In genomic region chr2:195656859-195657633, GRCh38 we compare ENCODE assay signal across 8 cellular contexts.
A peak's percentile ranks its signal among the peaks of the same experiment; 100 is the strongest.
DNase-seq lines count a peak whose midpoint lies in the region; ATAC-seq and TF ChIP-seq lines count a peak whose summit lies in the region.

SLC39A10 (plus strand) TSS chr2:195657226; CDS start chr2:195680043, 22,817 bp downstream.

- TF ChIP-seq CTCF in AG09319 (IDR thresholded peaks at IDR 0.05; ENCODE audit: low read depth, low read length): no peak; the same call in none of the 2 replicates

- ATAC-seq in GM19035 (IDR thresholded peaks at IDR 0.05; ENCODE audit: unreplicated experiment) (peak; percentile 72), HG03354 (IDR thresholded peaks at IDR 0.05; ENCODE audit: poor library complexity, severe bottlenecking, unreplicated experiment) (peak; percentile 82)
- ATAC-seq in activated CD4-positive, CD25-positive, alpha-beta regulatory T cell treated with anti-CD3 and anti-CD28 coated beads, Interleukin-2, amount 50 U/mL, for 24 hours: peak; percentile 63 to 70

- peak; percentile 94 for DNase-seq in AG09319 (ENCODE audit: extremely low read depth, low read depth)
- DNase-seq in NCI-H446 treated with DMSO at 0.1 percent for 48 hours (lab: John Stamatoyannopoulos, UW): peak; percentile 94
- DNase-seq in cerebellar cortex (ENCODE audit: low spot score): peak; percentile 99
- DNase-seq in iris pigment epithelial cell (ENCODE audit: low read depth): peak; percentile 97
- DNase-seq in stimulated activated CD4-positive, alpha-beta T cell treated with anti-CD3 and anti-CD28 coated beads, Interleukin-12 subunit alpha, Interleukin-12 subunit beta, amount 100 ng/mL, for 24 hours (ENCODE audit: low read depth in 2 of 2): peak; percentile 97 to 99

Comparison
In these comparisons a context has a peak if more than half of its experiments do, and no peak if none do; other contexts are left out.
1. Peak in every context shown above with its lines: DNase-seq and ATAC-seq.